In genomic region chr14:65255583-65256443, GRCh38 we compare ENCODE assay signal across 9 cellular contexts.
DNase-seq lines count a peak whose midpoint lies in the region; ATAC-seq and TF ChIP-seq lines count a peak whose summit lies in the region.
"Had no signal": no experiment of that assay in that cellular context is flagged by ENCODE, and none has a peak within 500 bp of the region (broad histone marks: within the 10 kb centered on the region; RNA-seq: fewer than 3 reads in every experiment).

No MANE protein-coding gene starts in this region.

- WGBS in aorta, 2 donors = 35 to 44% methylated on average over 8 of the region's 8 CpGs

- H3K9me3 ChIP-seq in aorta (ENCODE audit: control insufficient read depth, low read length) = peaks cover 2% of the 10 kb centered on the region

- no peak overlapping the region for H3K4me3 ChIP-seq in aorta (ENCODE audit: low read length in 2 of 2)

- H3K27me3 ChIP-seq in aorta (ENCODE audit: control insufficient read depth in 1 of 2, insufficient read depth in 2 of 2, low read length in 1 of 2) = no peaks in the 10 kb centered on the region

- peaks cover 8% of the 10 kb centered on the region for H3K9me3 Mint-ChIP-seq in mesothelial cell of epicardium
- H3K9me3 Mint-ChIP-seq in activated CD8-positive, alpha-beta memory T cell treated with anti-CD3 and anti-CD28 coated beads, Interleukin-2, amount 10 ng/mL, durations not matched to agents 7 days and 5 days (ENCODE audit: low read depth) = peaks cover 13% of the 10 kb centered on the region

- CTCF ChIA-PET in activated CD8-positive, alpha-beta memory T cell treated with anti-CD3 and anti-CD28 coated beads, Interleukin-2, amount 10 ng/mL, durations not matched to agents 7 days and 5 days (lab: Charles Lee) = interaction anchor here (0.5 to 1.1 kb wide), 2 partner anchors 156 to 696 kb away, joined by 3 to 4 read pairs; no protein-coding TSS in a partner anchor

- H3K27me3 Mint-ChIP-seq in mesothelial cell of epicardium (ENCODE audit: low read depth) = no peaks in the 10 kb centered on the region
- peaks cover 4% of the 10 kb centered on the region for H3K27me3 Mint-ChIP-seq in activated CD8-positive, alpha-beta memory T cell treated with anti-CD3 and anti-CD28 coated beads, Interleukin-2, amount 10 ng/mL, durations not matched to agents 7 days and 5 days

- no peak overlapping the region for H3K27ac ChIP-seq in aorta (ENCODE audit: low read depth in 1 of 2, low read length in 2 of 2)

- no peaks in the 10 kb centered on the region for H3K4me1 ChIP-seq in aorta (ENCODE audit: control insufficient read depth in 1 of 2, insufficient read depth in 2 of 2, low read length in 2 of 2)

- H3K36me3 ChIP-seq in aorta (ENCODE audit: control insufficient read depth in 1 of 2, insufficient read depth in 2 of 2, low read length in 1 of 2) = no peaks in the 10 kb centered on the region

- DNase-seq in DMS53 (lab: John Stamatoyannopoulos, UW) (peak; percentile 92), NCI-H1092 (lab: John Stamatoyannopoulos, UW) (peak; percentile 22), amniotic epithelial cell (ENCODE audit: low read depth) (peak; percentile 40), mesothelial cell of epicardium (ENCODE audit: low spot score in 2 of 2, unreplicated experiment in 2 of 2) (peak; percentile 77 to 86), pons (ENCODE audit: low spot score) (no peak), aorta (no peak)
- no peak for DNase-seq in activated CD8-positive, alpha-beta memory T cell treated with anti-CD3 and anti-CD28 coated beads, Interleukin-2, amount 10 ng/mL, durations not matched to agents 7 days and 5 days
- no peak for DNase-seq in activated CD4-positive, alpha-beta T cell treated with anti-CD3 and anti-CD28 coated beads for 48 hours
- DNase-seq: stimulated activated CD8-positive, alpha-beta memory T cell treated with anti-CD3 and anti-CD28 coated beads, Interleukin-4, amount 100 ng/mL, for 48 hours had no signal

- intact Hi-C loops in aorta (cut with DNase I) = no loop called here

- ATAC-seq in activated CD8-positive, alpha-beta memory T cell treated with anti-CD3 and anti-CD28 coated beads, Interleukin-2, amount 10 ng/mL, durations not matched to agents 7 days and 5 days = no peak
- ATAC-seq in aorta (ENCODE audit: low FRiP score) = no peak

- H3K4me1 Mint-ChIP-seq in mesothelial cell of epicardium = peaks cover 26% of the 10 kb centered on the region
- peaks cover 14% of the 10 kb centered on the region for H3K4me1 Mint-ChIP-seq in activated CD8-positive, alpha-beta memory T cell treated with anti-CD3 and anti-CD28 coated beads, Interleukin-2, amount 10 ng/mL, durations not matched to agents 7 days and 5 days

- TF ChIP-seq CTCF in mesothelial cell of epicardium (IDR thresholded peaks at IDR 0.05; ENCODE audit: unreplicated experiment) = no peak

- peaks cover 1% of the 10 kb centered on the region for H3K36me3 Mint-ChIP-seq in mesothelial cell of epicardium
- peaks cover 6% of the 10 kb centered on the region for H3K36me3 Mint-ChIP-seq in activated CD8-positive, alpha-beta memory T cell treated with anti-CD3 and anti-CD28 coated beads, Interleukin-2, amount 10 ng/mL, durations not matched to agents 7 days and 5 days

- H3K4me3 Mint-ChIP-seq in mesothelial cell of epicardium = peak overlapping the region; percentile 44
- H3K4me3 Mint-ChIP-seq in activated CD8-positive, alpha-beta memory T cell treated with anti-CD3 and anti-CD28 coated beads, Interleukin-2, amount 10 ng/mL, durations not matched to agents 7 days and 5 days = no peak overlapping the region

- peak overlapping the region; percentile 94 for H3K27ac Mint-ChIP-seq in mesothelial cell of epicardium
- H3K27ac Mint-ChIP-seq in activated CD8-positive, alpha-beta memory T cell treated with anti-CD3 and anti-CD28 coated beads, Interleukin-2, amount 10 ng/mL, durations not matched to agents 7 days and 5 days = no peak overlapping the region

Comparison
In these comparisons a context has a peak if more than half of its experiments do, and no peak if none do; other contexts are left out.
1. DNase-seq: peak in DMS53 (single experiment), NCI-H1092 (single experiment), amniotic epithelial cell (single experiment) and mesothelial cell of epicardium (2 of 2); none in activated CD8-positive, alpha-beta memory T cell treated with anti-CD3 and anti-CD28 coated beads, Interleukin-2, amount 10 ng/mL, durations not matched to agents 7 days and 5 days (single experiment), activated CD4-positive, alpha-beta T cell treated with anti-CD3 and anti-CD28 coated beads for 48 hours (single experiment), pons (single experiment) and aorta (0 of 2).